13 cellular contexts compared by ENCODE assay signal in the genomic region with DNA sequence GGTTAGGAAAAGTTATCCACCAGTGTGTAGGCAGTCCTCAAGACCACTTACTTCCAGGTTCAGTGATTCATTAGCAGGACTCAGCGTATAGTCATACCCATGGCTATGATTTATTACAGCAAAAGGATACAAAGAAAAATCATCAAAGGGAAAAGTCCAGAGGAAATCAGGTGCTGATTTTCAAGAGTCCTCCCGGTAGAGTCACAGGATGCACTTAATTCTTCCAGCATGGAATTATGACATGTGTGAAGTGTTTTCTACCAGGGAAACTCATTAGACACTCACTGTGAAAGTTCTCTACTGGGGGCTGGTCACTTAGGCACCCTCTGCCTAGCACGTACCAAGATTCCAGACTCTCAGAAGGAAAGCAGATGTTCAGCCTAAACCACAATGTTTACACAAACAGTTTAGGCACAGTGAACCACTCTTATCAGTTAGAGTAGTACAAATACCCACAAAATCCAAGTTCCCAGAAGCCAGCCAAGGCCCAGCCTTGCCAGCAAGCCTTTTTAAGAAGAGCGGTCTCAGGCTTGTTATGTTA. TPM values are rescaled to one million over a fixed set of nuclear protein-coding genes. Genes with fewer than 3 reads are reported as not detected.
DNase-seq lines count a peak whose midpoint lies in the region; ATAC-seq, FAIRE-seq and TF ChIP-seq lines count a peak whose summit lies in the region.
"Had no signal": no experiment of that assay in that cellular context is flagged by ENCODE, and none has a peak within 500 bp of the region (broad histone marks: within the 10 kb centered on the region; RNA-seq: fewer than 3 reads in every experiment).

No MANE protein-coding gene starts in this region.

- H4K8ac ChIP-seq in mesenchymal stem cell (ENCODE audit: low read length) = no peak overlapping the region

- H3K27me3 ChIP-seq in right atrium auricular region (no peaks in the 10 kb centered on the region), K562 (ENCODE audit: control insufficient read depth in 2 of 2, insufficient read depth in 2 of 2, low read length in 2 of 2) (no peaks in the 10 kb centered on the region), mesenchymal stem cell (ENCODE audit: control insufficient read depth in 1 of 2, insufficient read depth in 1 of 2, low read length in 2 of 2) (no peaks in the 10 kb centered on the region)
- H3K27me3 ChIP-seq: BLaER1, thyroid gland had no signal

- no peaks in the 10 kb centered on the region for H3K9me1 ChIP-seq in K562 (ENCODE audit: control insufficient read depth, insufficient read depth, low read length)

- H3K4ac ChIP-seq in mesenchymal stem cell (ENCODE audit: low read depth in 1 of 2, low read length in 2 of 2) = peak overlapping the region in 1 of 2 experiments; percentile 10

- peak overlapping the region; percentile 50 for H2BK120ac ChIP-seq in mesenchymal stem cell (ENCODE audit: low read depth, low read length)

- H2BK5ac ChIP-seq in mesenchymal stem cell (ENCODE audit: low read depth, low read length, poor library complexity, severe bottlenecking) = no peak overlapping the region

- H3K4me3 ChIP-seq in right atrium auricular region (no peak overlapping the region), K562 (no peak overlapping the region), mesenchymal stem cell (ENCODE audit: insufficient read depth in 1 of 2, low read depth in 1 of 2, low read length in 2 of 2) (peak overlapping the region in 1 of 2 experiments; percentile 17)
- H3K4me3 ChIP-seq: BLaER1, thyroid gland had no signal

- H3K79me2 ChIP-seq in K562 (ENCODE audit: control insufficient read depth, insufficient read depth, low read length) = no peaks in the 10 kb centered on the region

- 9% methylated on average over 4 of the region's 4 CpGs for WGBS in K562 (ENCODE audit: insufficient coverage, low coverage, missing lambda C conversion rate)
- WGBS in mesenchymal stem cell = 0% methylated on average over 3 of the region's 4 CpGs

- no peak for TF ChIP-seq RAD21 in K562 (CRISPR knock-in tag; conservative IDR thresholded peaks at IDR 0.05 in 1 of 2, IDR thresholded peaks at IDR 0.05 in 1 of 2)

- no TSS peak for BruUV-seq in K562 (replicated peaks; lab: Mats Ljungman, UMichigan)

- H3K79me1 ChIP-seq in mesenchymal stem cell (replicated peaks; ENCODE audit: low read length, poor library complexity, severe bottlenecking) = no peaks in the 10 kb centered on the region

- H3K14ac ChIP-seq in mesenchymal stem cell (ENCODE audit: low read length in 2 of 2) = no peak overlapping the region

- no peak for FAIRE-seq in K562 (lab: Jason Lieb, UNC)

- no peak for TF ChIP-seq POLR2A in K562 (conservative IDR thresholded peaks at IDR 0.05)

- H4K91ac ChIP-seq in mesenchymal stem cell (ENCODE audit: low read length) = peak overlapping the region; percentile 23

- H3K9me3 ChIP-seq in right atrium auricular region = no peaks in the 10 kb centered on the region
- no peaks in the 10 kb centered on the region for H3K9me3 ChIP-seq in K562 (replicated peaks; ENCODE audit: control insufficient read depth, insufficient read depth, low read depth, low read length)
- H3K9me3 ChIP-seq in mesenchymal stem cell (ENCODE audit: control insufficient read depth, low read length) = no peaks in the 10 kb centered on the region
- H3K9me3 ChIP-seq: BLaER1, thyroid gland had no signal

- no peak for ATAC-seq in left ventricle myocardium superior
- ATAC-seq in K562 = no peak; the same call in 2 of the 3 replicates
- ATAC-seq in activated naive CD4-positive, alpha-beta T cell treated with anti-CD3 and anti-CD28 coated beads, Interleukin-2, amount 50 U/mL, for 72 hours = no peak

- H2AFZ ChIP-seq in K562 (ENCODE audit: low read depth, low read length) (no peak overlapping the region), mesenchymal stem cell (ENCODE audit: low read depth, low read length) (no peak overlapping the region)

- H3K9ac ChIP-seq in K562 (ENCODE audit: insufficient read depth in 1 of 2, low read depth in 2 of 2, low read length in 2 of 2) = no peak overlapping the region
- H3K9ac ChIP-seq in mesenchymal stem cell (ENCODE audit: low read length) = peak overlapping the region; percentile 85
- H3K9ac ChIP-seq: BLaER1 had no signal

- no peaks in the 10 kb centered on the region for H3K36me3 Mint-ChIP-seq in activated naive CD4-positive, alpha-beta T cell treated with anti-CD3 and anti-CD28 coated beads, Interleukin-2, amount 50 U/mL, for 72 hours

- H3K23ac ChIP-seq in mesenchymal stem cell (ENCODE audit: low read length in 2 of 2) = no peak overlapping the region

- intact Hi-C loops in left ventricle myocardium superior (cut with micrococcal nuclease) (no loop called here), K562 (cut with micrococcal nuclease) (no loop called here)

- DNase-seq in right atrium auricular region (ENCODE audit: low spot score) (no peak), left ventricle myocardium superior (no peak), K562 (ENCODE audit: extremely low read depth in 1 of 4, low spot score in 3 of 4) (no peak), mesenchymal stem cell (peak; percentile 94), UCSD-AML1 (lab: John Stamatoyannopoulos, UW; ENCODE audit: unreplicated experiment) (no peak), LoVo (ENCODE audit: low spot score) (no peak), SKM-1 treated with dmso at 0.1 percent for 144 hours (lab: John Stamatoyannopoulos, UW; ENCODE audit: unreplicated experiment) (no peak)
- no peak for DNase-seq in activated naive CD4-positive, alpha-beta T cell treated with anti-CD3 and anti-CD28 coated beads, Interleukin-2, amount 50 U/mL, for 72 hours (ENCODE audit: low spot score in 2 of 2)
- DNase-seq: activated CD4-positive, alpha-beta T cell treated with anti-CD3 and anti-CD28 coated beads for 48 hours; NCI-H446 treated with DMSO at 0.1 percent for 48 hours; thyroid gland had no signal

- H2BK12ac ChIP-seq in mesenchymal stem cell (ENCODE audit: low read length in 2 of 2) = peak overlapping the region in 1 of 2 experiments; percentile 51

- H3K9me3 Mint-ChIP-seq in activated naive CD4-positive, alpha-beta T cell treated with anti-CD3 and anti-CD28 coated beads, Interleukin-2, amount 50 U/mL, for 72 hours = no peaks in the 10 kb centered on the region

- in situ Hi-C loops in K562 (cut with MboI) = no loop called here

- peak overlapping the region; percentile 68 to 78 for H3K27ac ChIP-seq in right atrium auricular region
- H3K27ac ChIP-seq in K562 (ENCODE audit: extremely low read depth, low read depth, low read length) = no peak overlapping the region
- H3K27ac ChIP-seq in mesenchymal stem cell (ENCODE audit: low read length, poor library complexity, severe bottlenecking) = peak overlapping the region; percentile 71
- H3K27ac ChIP-seq: BLaER1 had no signal

- H3K27ac Mint-ChIP-seq in activated naive CD4-positive, alpha-beta T cell treated with anti-CD3 and anti-CD28 coated beads, Interleukin-2, amount 50 U/mL, for 72 hours = no peak overlapping the region

- no peak for TF ChIP-seq EP300 in K562 (IDR thresholded peaks at IDR 0.05; ENCODE audit: low read length)

- H3K36me3 ChIP-seq in right atrium auricular region (no peaks in the 10 kb centered on the region), K562 (ENCODE audit: control insufficient read depth, insufficient read depth, low read length) (no peaks in the 10 kb centered on the region), mesenchymal stem cell (ENCODE audit: control insufficient read depth in 1 of 2, insufficient read depth in 2 of 2, low read depth in 1 of 2, low read length in 2 of 2) (no peaks in the 10 kb centered on the region)
- H3K36me3 ChIP-seq: BLaER1, thyroid gland had no signal

- H3K18ac ChIP-seq in mesenchymal stem cell (ENCODE audit: low read depth in 1 of 2, low read length in 2 of 2) = peak overlapping the region; percentile 37 to 44

- H2AK5ac ChIP-seq in mesenchymal stem cell (ENCODE audit: low read length, severe bottlenecking) = no peak overlapping the region

- H3K4me2 ChIP-seq in K562 (ENCODE audit: insufficient read depth, low read length) = no peak overlapping the region
- no peak overlapping the region for H3K4me2 ChIP-seq in mesenchymal stem cell (ENCODE audit: low read length, poor library complexity, severe bottlenecking)
- H3K4me2 ChIP-seq: BLaER1 had no signal

- TF ChIP-seq CTCF in right atrium auricular region (IDR thresholded peaks at IDR 0.05) (no peak), K562 (IDR thresholded peaks at IDR 0.05 in 2 of 3, conservative IDR thresholded peaks at IDR 0.05 in 1 of 3; ENCODE audit: insufficient read depth in 2 of 3, low read depth in 1 of 3, low read length in 3 of 3) (no peak)

- CTCF ChIA-PET in K562 (lab: Yijun Ruan, JAX; ENCODE audit: low intra/inter-chr PET ratio) = no interaction called here

- POLR2A ChIA-PET in K562 (lab: Yijun Ruan, JAX) = no interaction called here

- H2BK15ac ChIP-seq in mesenchymal stem cell (ENCODE audit: low read depth, poor library complexity, severe bottlenecking) = no peak overlapping the region

- H3K4me1 ChIP-seq in right atrium auricular region = peaks cover 0 to 28% of the 10 kb centered on the region in 2 donors
- peaks cover 0 to 19% of the 10 kb centered on the region in 2 experiments; a peak in 3 of 5 replicates for H3K4me1 ChIP-seq in K562 (replicated peaks in 1 of 2; ENCODE audit: control insufficient read depth in 2 of 2, insufficient read depth in 2 of 2, low read length in 2 of 2)
- H3K4me1 ChIP-seq in mesenchymal stem cell (ENCODE audit: control insufficient read depth, insufficient read depth, low read depth, low read length) = peaks cover 14% of the 10 kb centered on the region

- no peaks in the 10 kb centered on the region for H4K20me1 ChIP-seq in K562 (replicated peaks; ENCODE audit: control insufficient read depth, insufficient read depth, low read length)
- H4K20me1 ChIP-seq: BLaER1 had no signal

RNA-seq across cellular contexts. Expression of gene WFDC3, which starts 10.2 kb away (rescaled TPM):
- total RNA-seq in right atrium auricular region (under 1 TPM in 1 of 2 donors, not detected in 1; 0.75 TPM), left ventricle myocardium superior (not detected), K562 (2014; rRNA removed) (not detected in 2 replicates), K562 (2014; rRNA removed; fragmentation: Illumina TruSeq; extraction: Trizol) (not detected in 2 replicates), K562 (2015; rRNA removed; fragmentation: Illumina TruSeq; extraction: Trizol) (not detected in 2 replicates), K562 (2021) (0.45 TPM in 1 of 2 replicates, not detected in the other)
- total RNA-seq in K562 (2011; cell fraction: chromatin; rRNA removed; ENCODE audit: low replicate concordance) = not detected in 2 replicates
- not detected in 2 replicates for total RNA-seq in K562 (2011; cell fraction: nucleolus; rRNA removed)
- total RNA-seq in K562 (2011; cell fraction: nucleoplasm; rRNA removed) = 0.44 TPM in 1 of 2 replicates, not detected in the other
- polyA plus RNA-seq in K562 (2011; rRNA removed) (not detected in 2 replicates), K562 (2014; fragmentation: Illumina TruSeq; extraction: Trizol) (not detected in 2 replicates), K562 (2014; fragmentation: Nextera tagmentation; extraction: Ambion mirVana) (under 1 TPM in 1 of 2 experiments, not detected in 1; 0.28 TPM), K562 (2014; rRNA removed) (0.85 TPM in 1 of 2 replicates, not detected in the other)
- polyA plus RNA-seq in K562 (2011; cell fraction: cytosol; rRNA removed) = not detected in 2 replicates
- polyA plus RNA-seq in K562 (2011; cell fraction: nucleus; rRNA removed) = 0.21 TPM in 2 replicates
- polyA plus RNA-seq in K562 (2012) = not detected in 2 replicates
- not detected in 2 replicates for polyA minus RNA-seq in K562 (2011; rRNA and poly(A)+ RNA removed)
- not detected in 2 replicates for polyA minus RNA-seq in K562 (2011; cell fraction: cytosol; rRNA and poly(A)+ RNA removed)
- not detected in 2 replicates for polyA minus RNA-seq in K562 (2011; cell fraction: nucleus; rRNA and poly(A)+ RNA removed)
- 1.5 TPM for polyA plus RNA-seq in mesenchymal stem cell (2013, experiment 1 of 2)
- 1.1 TPM for polyA plus RNA-seq in mesenchymal stem cell (2013, experiment 2 of 2)
- under 1 TPM; 0.31 to 0.34 TPM for total RNA-seq in activated naive CD4-positive, alpha-beta T cell treated with anti-CD3 and anti-CD28 coated beads, Interleukin-2, amount 50 U/mL, for 72 hours
- total RNA-seq: pulmonary artery endothelial cell had no signal

RNA-seq across cellular contexts. Expression of gene DNTTIP1, which starts 10.3 kb away (rescaled TPM):
- total RNA-seq in right atrium auricular region (10 to 100 TPM; 13.2 to 21.6 TPM), left ventricle myocardium superior (16.2 TPM), K562 (2014; rRNA removed) (27.4 and 27.9 TPM in 2 replicates), K562 (2014; rRNA removed; fragmentation: Illumina TruSeq; extraction: Trizol) (13.8 and 15.8 TPM in 2 replicates), K562 (2015; rRNA removed; fragmentation: Illumina TruSeq; extraction: Trizol) (17.8 and 18.0 TPM in 2 replicates), K562 (2021) (28.1 and 30.0 TPM in 2 replicates)
- 15.1 and 26.7 TPM in 2 replicates for total RNA-seq in K562 (2011; cell fraction: chromatin; rRNA removed; ENCODE audit: low replicate concordance)
- 13.7 and 19.7 TPM in 2 replicates for total RNA-seq in K562 (2011; cell fraction: nucleolus; rRNA removed)
- 15.3 and 22.2 TPM in 2 replicates for total RNA-seq in K562 (2011; cell fraction: nucleoplasm; rRNA removed)
- polyA plus RNA-seq in K562 (2011; rRNA removed) (33.3 and 37.9 TPM in 2 replicates), K562 (2014; fragmentation: Illumina TruSeq; extraction: Trizol) (39.8 and 46.3 TPM in 2 replicates), K562 (2014; fragmentation: Nextera tagmentation; extraction: Ambion mirVana) (10 to 100 TPM in 1 of 2 experiments, 1 to 10 TPM in 1; 8.6 to 11.1 TPM), K562 (2014; rRNA removed) (55.9 and 58.8 TPM in 2 replicates)
- polyA plus RNA-seq in K562 (2011; cell fraction: cytosol; rRNA removed) = 38.3 and 40.4 TPM in 2 replicates
- 22.9 and 27.7 TPM in 2 replicates for polyA plus RNA-seq in K562 (2011; cell fraction: nucleus; rRNA removed)
- polyA plus RNA-seq in K562 (2012) = 30.0 and 36.6 TPM in 2 replicates
- 24.8 and 25.8 TPM in 2 replicates for polyA minus RNA-seq in K562 (2011; rRNA and poly(A)+ RNA removed)
- polyA minus RNA-seq in K562 (2011; cell fraction: cytosol; rRNA and poly(A)+ RNA removed) = 12.1 and 12.9 TPM in 2 replicates
- 7.1 and 12.2 TPM in 2 replicates for polyA minus RNA-seq in K562 (2011; cell fraction: nucleus; rRNA and poly(A)+ RNA removed)
- polyA plus RNA-seq in mesenchymal stem cell (2013, experiment 1 of 2) = 35.0 TPM
- polyA plus RNA-seq in mesenchymal stem cell (2013, experiment 2 of 2) = 36.8 TPM
- 10 to 100 TPM; 23.2 to 24.4 TPM for total RNA-seq in activated naive CD4-positive, alpha-beta T cell treated with anti-CD3 and anti-CD28 coated beads, Interleukin-2, amount 50 U/mL, for 72 hours

RNA-seq across cellular contexts. Expression of gene UBE2C, which starts 31.0 kb away (rescaled TPM):
- total RNA-seq in right atrium auricular region = 1 to 10 TPM; 1.4 to 4.9 TPM
- total RNA-seq in left ventricle myocardium superior = 1.0 TPM
- total RNA-seq in K562 (2011; cell fraction: chromatin; rRNA removed; ENCODE audit: low replicate concordance) = 3.7 and 4.6 TPM in 2 replicates
- 1.8 and 3.4 TPM in 2 replicates for total RNA-seq in K562 (2011; cell fraction: nucleolus; rRNA removed)
- 1.8 and 3.6 TPM in 2 replicates for total RNA-seq in K562 (2011; cell fraction: nucleoplasm; rRNA removed)
- 0.41 and 0.68 TPM in 2 replicates for total RNA-seq in K562 (2014; rRNA removed)
- total RNA-seq in K562 (2014; rRNA removed; fragmentation: Illumina TruSeq; extraction: Trizol) = 0.48 and 0.69 TPM in 2 replicates
- 0.83 and 0.98 TPM in 2 replicates for total RNA-seq in K562 (2015; rRNA removed; fragmentation: Illumina TruSeq; extraction: Trizol)
- 1.5 and 1.7 TPM in 2 replicates for total RNA-seq in K562 (2021)
- polyA plus RNA-seq in K562 (2011; rRNA removed) = 1.4 and 1.7 TPM in 2 replicates
- 0.78 and 1.4 TPM in 2 replicates for polyA plus RNA-seq in K562 (2011; cell fraction: cytosol; rRNA removed)
- 3.6 and 6.6 TPM in 2 replicates for polyA plus RNA-seq in K562 (2011; cell fraction: nucleus; rRNA removed)
- 0.68 and 0.78 TPM in 2 replicates for polyA plus RNA-seq in K562 (2012)
- 0.51 and 1.1 TPM in 2 replicates for polyA plus RNA-seq in K562 (2014; fragmentation: Illumina TruSeq; extraction: Trizol)
- under 1 TPM; 0.52 to 0.63 TPM for polyA plus RNA-seq in K562 (2014; fragmentation: Nextera tagmentation; extraction: Ambion mirVana)
- 1.5 and 1.6 TPM in 2 replicates for polyA plus RNA-seq in K562 (2014; rRNA removed)
- polyA minus RNA-seq in K562 (2011; rRNA and poly(A)+ RNA removed) = not detected in 2 replicates
- polyA minus RNA-seq in K562 (2011; cell fraction: cytosol; rRNA and poly(A)+ RNA removed) = 7.5 and 27.5 TPM in 2 replicates
- polyA minus RNA-seq in K562 (2011; cell fraction: nucleus; rRNA and poly(A)+ RNA removed) = 1.9 and 5.8 TPM in 2 replicates
- 20.5 TPM for polyA plus RNA-seq in mesenchymal stem cell (2013, experiment 1 of 2)
- polyA plus RNA-seq in mesenchymal stem cell (2013, experiment 2 of 2) = 21.3 TPM
- 100 to 1,000 TPM; 200 to 371 TPM for total RNA-seq in activated naive CD4-positive, alpha-beta T cell treated with anti-CD3 and anti-CD28 coated beads, Interleukin-2, amount 50 U/mL, for 72 hours

RNA-seq across cellular contexts. Expression of gene TNNC2, which starts 45.7 kb away (rescaled TPM):
- total RNA-seq in right atrium auricular region (under 1 TPM in 1 of 2 donors, not detected in 1; 0.51 TPM), left ventricle myocardium superior (not detected), K562 (2014; rRNA removed) (not detected in 2 replicates), K562 (2014; rRNA removed; fragmentation: Illumina TruSeq; extraction: Trizol) (not detected in 2 replicates), K562 (2015; rRNA removed; fragmentation: Illumina TruSeq; extraction: Trizol) (not detected in 2 replicates), K562 (2021) (not detected in 2 replicates)
- total RNA-seq in K562 (2011; cell fraction: chromatin; rRNA removed; ENCODE audit: low replicate concordance) = not detected in 2 replicates
- not detected in 2 replicates for total RNA-seq in K562 (2011; cell fraction: nucleolus; rRNA removed)
- not detected in 2 replicates for total RNA-seq in K562 (2011; cell fraction: nucleoplasm; rRNA removed)
- polyA plus RNA-seq in K562 (2011; rRNA removed) (not detected in 2 replicates), K562 (2014; fragmentation: Illumina TruSeq; extraction: Trizol) (not detected in 2 replicates), K562 (2014; fragmentation: Nextera tagmentation; extraction: Ambion mirVana) (not detected), K562 (2014; rRNA removed) (not detected in 2 replicates)
- polyA plus RNA-seq in K562 (2011; cell fraction: cytosol; rRNA removed) = not detected in 2 replicates
- polyA plus RNA-seq in K562 (2011; cell fraction: nucleus; rRNA removed) = 0.21 TPM in 1 of 2 replicates, not detected in the other
- polyA plus RNA-seq in K562 (2012) = 0.12 TPM in 1 of 2 replicates, not detected in the other
- not detected in 2 replicates for polyA minus RNA-seq in K562 (2011; rRNA and poly(A)+ RNA removed)
- not detected in 2 replicates for polyA minus RNA-seq in K562 (2011; cell fraction: cytosol; rRNA and poly(A)+ RNA removed)
- polyA minus RNA-seq in K562 (2011; cell fraction: nucleus; rRNA and poly(A)+ RNA removed) = not detected in 2 replicates
- 0.19 TPM for polyA plus RNA-seq in mesenchymal stem cell (2013, experiment 1 of 2)
- polyA plus RNA-seq in mesenchymal stem cell (2013, experiment 2 of 2) = 0.21 TPM
- not detected for total RNA-seq in activated naive CD4-positive, alpha-beta T cell treated with anti-CD3 and anti-CD28 coated beads, Interleukin-2, amount 50 U/mL, for 72 hours
- total RNA-seq: pulmonary artery endothelial cell had no signal

RNA-seq across cellular contexts. Expression of gene SNX21, which starts 52.1 kb away (rescaled TPM):
- total RNA-seq in right atrium auricular region = 10 to 100 TPM; 43.5 to 54.7 TPM
- 21.3 TPM for total RNA-seq in left ventricle myocardium superior
- 1.0 and 1.1 TPM in 2 replicates for total RNA-seq in K562 (2011; cell fraction: chromatin; rRNA removed; ENCODE audit: low replicate concordance)
- total RNA-seq in K562 (2011; cell fraction: nucleolus; rRNA removed) = 0.92 and 1.0 TPM in 2 replicates
- total RNA-seq in K562 (2011; cell fraction: nucleoplasm; rRNA removed) = 0.61 and 0.95 TPM in 2 replicates
- total RNA-seq in K562 (2014; rRNA removed) = 0.65 and 0.91 TPM in 2 replicates
- 0.18 and 0.19 TPM in 2 replicates for total RNA-seq in K562 (2014; rRNA removed; fragmentation: Illumina TruSeq; extraction: Trizol)
- total RNA-seq in K562 (2015; rRNA removed; fragmentation: Illumina TruSeq; extraction: Trizol) = 0.57 and 0.69 TPM in 2 replicates
- 0.65 and 1.2 TPM in 2 replicates for total RNA-seq in K562 (2021)
- polyA plus RNA-seq in K562 (2011; rRNA removed) = 0.18 TPM in 2 replicates
- polyA plus RNA-seq in K562 (2011; cell fraction: cytosol; rRNA removed) = 0.49 and 1.7 TPM in 2 replicates
- polyA plus RNA-seq in K562 (2011; cell fraction: nucleus; rRNA removed) = 0.58 TPM in 2 replicates
- polyA plus RNA-seq in K562 (2012) = 0.83 and 2.7 TPM in 2 replicates
- 0.22 and 0.26 TPM in 2 replicates for polyA plus RNA-seq in K562 (2014; fragmentation: Illumina TruSeq; extraction: Trizol)
- under 1 TPM; 0.10 to 0.42 TPM for polyA plus RNA-seq in K562 (2014; fragmentation: Nextera tagmentation; extraction: Ambion mirVana)
- polyA plus RNA-seq in K562 (2014; rRNA removed) = 0.58 and 1.2 TPM in 2 replicates
- 0.06 and 0.07 TPM in 2 replicates for polyA minus RNA-seq in K562 (2011; rRNA and poly(A)+ RNA removed)
- 0.91 TPM in 1 of 2 replicates, not detected in the other for polyA minus RNA-seq in K562 (2011; cell fraction: cytosol; rRNA and poly(A)+ RNA removed)
- polyA minus RNA-seq in K562 (2011; cell fraction: nucleus; rRNA and poly(A)+ RNA removed) = 0.56 and 0.67 TPM in 2 replicates
- 18.0 TPM for polyA plus RNA-seq in mesenchymal stem cell (2013, experiment 1 of 2)
- polyA plus RNA-seq in mesenchymal stem cell (2013, experiment 2 of 2) = 16.8 TPM
- 1 to 10 TPM; 2.1 to 2.5 TPM for total RNA-seq in activated naive CD4-positive, alpha-beta T cell treated with anti-CD3 and anti-CD28 coated beads, Interleukin-2, amount 50 U/mL, for 72 hours

Comparison
In these comparisons a context has a peak if more than half of its experiments do, and no peak if none do; other contexts are left out.
1. RNA of gene UBE2C, which starts 31.0 kb away (total RNA-seq): 200 to 371 TPM in activated naive CD4-positive, alpha-beta T cell treated with anti-CD3 and anti-CD28 coated beads, Interleukin-2, amount 50 U/mL, for 72 hours; 1.4 to 4.9 TPM in right atrium auricular region, 1.0 TPM in left ventricle myocardium superior (single experiment) and 0.41 to 4.6 TPM in K562; every median in the first group is over 10 times any median in the second.